In genomic region chr22:45239378-45240136, GRCh38 we compare ENCODE assay signal across 8 cellular contexts. TPM values are rescaled to one million over a fixed set of nuclear protein-coding genes. Genes with fewer than 3 reads are reported as not detected.
DNase-seq lines count a peak whose midpoint lies in the region; ATAC-seq and TF ChIP-seq lines count a peak whose summit lies in the region.

No MANE protein-coding gene starts in this region.

- H3K4me1 ChIP-seq in tibial artery = peaks cover 0 to 21% (median 17%) of the 10 kb centered on the region in 4 donors

- no peaks in the 10 kb centered on the region for H3K27me3 Mint-ChIP-seq in activated naive CD4-positive, alpha-beta T cell treated with anti-CD3 and anti-CD28 coated beads, Interleukin-2, amount 50 U/mL, for 24 hours
- no peaks in the 10 kb centered on the region for H3K27me3 Mint-ChIP-seq in activated naive CD8-positive, alpha-beta T cell treated with anti-CD3 and anti-CD28 coated beads, Interleukin-2, amount 50 U/mL, for 24 hours

- intact Hi-C loops in tibial artery (cut with DNase I; ENCODE audit: low total_unique reads) = loop anchor here (1.0 kb wide), 1 partner anchor 70 kb away; the partner anchor contains the start of gene FAM118A

- H3K9me3 ChIP-seq in tibial artery = no peaks in the 10 kb centered on the region

- no peaks in the 10 kb centered on the region for H3K36me3 ChIP-seq in kidney epithelial cell (ENCODE audit: control insufficient read depth, insufficient read depth, low read length)
- peaks cover 0 to 9% (median 0%) of the 10 kb centered on the region in 3 donors for H3K36me3 ChIP-seq in tibial artery

- peak overlapping the region; percentile 73 for H3K4me3 ChIP-seq in kidney epithelial cell (ENCODE audit: low read depth, low read length)
- peak overlapping the region; percentile 73 to 84 for H3K4me3 ChIP-seq in tibial artery

- peak overlapping the region in 1 of 2 donors; percentile 60 for H3K27ac ChIP-seq in tibial artery

- TF ChIP-seq CTCF in kidney epithelial cell (IDR thresholded peaks at IDR 0.05; ENCODE audit: insufficient read depth, low read length, poor library complexity, severe bottlenecking) = no peak
- TF ChIP-seq CTCF in tibial artery (IDR thresholded peaks at IDR 0.05) = no peak

- peaks cover 2% of the 10 kb centered on the region for H3K36me3 Mint-ChIP-seq in activated naive CD4-positive, alpha-beta T cell treated with anti-CD3 and anti-CD28 coated beads, Interleukin-2, amount 50 U/mL, for 24 hours
- no peaks in the 10 kb centered on the region for H3K36me3 Mint-ChIP-seq in activated naive CD8-positive, alpha-beta T cell treated with anti-CD3 and anti-CD28 coated beads, Interleukin-2, amount 50 U/mL, for 24 hours (ENCODE audit: low read depth)

- no peaks in the 10 kb centered on the region for H3K9me3 Mint-ChIP-seq in activated naive CD4-positive, alpha-beta T cell treated with anti-CD3 and anti-CD28 coated beads, Interleukin-2, amount 50 U/mL, for 24 hours
- no peaks in the 10 kb centered on the region for H3K9me3 Mint-ChIP-seq in activated naive CD8-positive, alpha-beta T cell treated with anti-CD3 and anti-CD28 coated beads, Interleukin-2, amount 50 U/mL, for 24 hours

- H3K4me1 Mint-ChIP-seq in activated naive CD4-positive, alpha-beta T cell treated with anti-CD3 and anti-CD28 coated beads, Interleukin-2, amount 50 U/mL, for 24 hours = peaks cover 24% of the 10 kb centered on the region
- peaks cover 52% of the 10 kb centered on the region for H3K4me1 Mint-ChIP-seq in activated naive CD8-positive, alpha-beta T cell treated with anti-CD3 and anti-CD28 coated beads, Interleukin-2, amount 50 U/mL, for 24 hours

- H3K27me3 ChIP-seq in kidney epithelial cell (ENCODE audit: control insufficient read depth, insufficient read depth, low read length) (no peaks in the 10 kb centered on the region), tibial artery (no peaks in the 10 kb centered on the region)

- peak overlapping the region; percentile 96 for H3K4me3 Mint-ChIP-seq in activated naive CD4-positive, alpha-beta T cell treated with anti-CD3 and anti-CD28 coated beads, Interleukin-2, amount 50 U/mL, for 24 hours
- H3K4me3 Mint-ChIP-seq in activated naive CD8-positive, alpha-beta T cell treated with anti-CD3 and anti-CD28 coated beads, Interleukin-2, amount 50 U/mL, for 24 hours = peak overlapping the region; percentile 88

- no peak overlapping the region for H3K27ac Mint-ChIP-seq in activated naive CD4-positive, alpha-beta T cell treated with anti-CD3 and anti-CD28 coated beads, Interleukin-2, amount 50 U/mL, for 24 hours
- H3K27ac Mint-ChIP-seq in activated naive CD8-positive, alpha-beta T cell treated with anti-CD3 and anti-CD28 coated beads, Interleukin-2, amount 50 U/mL, for 24 hours = no peak overlapping the region

- ATAC-seq in activated naive CD8-positive, alpha-beta T cell treated with anti-CD3 and anti-CD28 coated beads, Interleukin-2, amount 50 U/mL, for 24 hours = no peak
- ATAC-seq in activated CD4-positive, CD25-positive, alpha-beta regulatory T cell treated with anti-CD3 and anti-CD28 coated beads, Interleukin-2, amount 50 U/mL, for 24 hours = no peak

- DNase-seq in activated naive CD4-positive, alpha-beta T cell (lab: John Stamatoyannopoulos, UW) = no peak
- DNase-seq in activated naive CD8-positive, alpha-beta T cell treated with anti-CD3 and anti-CD28 coated beads, Interleukin-2, amount 50 U/mL, for 24 hours = no peak
- DNase-seq in kidney epithelial cell (ENCODE audit: low read depth) (no peak), tibial artery (no peak), NCI-H2029 treated with DMSO at 0.1 percent for 48 hours (lab: John Stamatoyannopoulos, UW) (no peak), NCI-H774 (lab: John Stamatoyannopoulos, UW) (no peak)

RNA-seq across cellular contexts. Expression of gene KIAA0930, which starts 1.1 kb away (rescaled TPM):
- 61.1 and 69.7 TPM in 2 replicates for total RNA-seq in kidney epithelial cell

RNA-seq across cellular contexts. Expression of gene UPK3A, which starts 45.2 kb away (rescaled TPM):
- not detected in 2 replicates for total RNA-seq in kidney epithelial cell
